15 cellular contexts compared by ENCODE assay signal in the genomic region with DNA sequence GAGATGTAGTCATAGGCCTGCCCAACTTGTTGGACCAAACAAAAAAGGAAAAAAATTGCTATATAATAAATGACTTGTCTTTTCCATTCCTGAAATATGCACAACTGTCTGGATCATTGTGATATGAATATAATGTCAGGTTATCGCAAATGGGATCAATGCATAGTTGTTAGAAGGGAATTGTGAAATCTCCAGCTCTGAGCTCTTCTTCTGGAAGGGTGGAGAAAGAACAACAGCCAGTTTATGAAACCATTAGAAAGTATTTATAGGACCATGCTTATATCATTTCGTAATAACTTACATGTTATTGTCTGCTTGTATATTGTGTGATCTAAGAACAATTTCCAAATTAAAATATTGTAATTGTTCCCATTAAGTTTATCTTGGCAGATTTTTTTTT. TPM values are rescaled to one million over a fixed set of nuclear protein-coding genes. Genes with fewer than 3 reads are reported as not detected.
DNase-seq lines count a peak whose midpoint lies in the region; ATAC-seq and FAIRE-seq lines count a peak whose summit lies in the region.
"Had no signal": no experiment of that assay in that cellular context is flagged by ENCODE, and none has a peak within 500 bp of the region (broad histone marks: within the 10 kb centered on the region; RNA-seq: fewer than 3 reads in every experiment).

No MANE protein-coding gene starts in this region.

- POLR2A ChIA-PET in CD4-positive, alpha-beta memory T cell (lab: Charles Lee; ENCODE audit: partially characterized antibody): interaction anchor here (0.8 kb wide), 1 partner anchor 12 kb away, joined by 4 read pairs; no protein-coding TSS in a partner anchor
- POLR2A ChIA-PET in activated CD8-positive, alpha-beta T cell treated with anti-CD3 and anti-CD28 coated beads, Interleukin-2, amount 10 ng/mL, durations not matched to agents 7 days and 5 days (lab: Charles Lee): interaction anchor here (1.1 kb wide), 1 partner anchor 36 kb away, joined by 4 read pairs; a partner anchor contains a TSS

- peak; percentile 76 for FAIRE-seq in HTR-8/SVneo (lab: Jason Lieb, UNC)

- H3K9me3 ChIP-seq in CD4-positive, alpha-beta memory T cell (ENCODE audit: control insufficient read depth in 1 of 2, low read length in 2 of 2): no peaks in the 10 kb centered on the region
- H3K9me3 ChIP-seq in effector memory CD4-positive, alpha-beta T cell (ENCODE audit: control insufficient read depth, low read length): no peaks in the 10 kb centered on the region
- H3K9me3 ChIP-seq: left ventricle myocardium inferior had no signal

- H3K27ac Mint-ChIP-seq in CD4-positive, alpha-beta memory T cell: peak overlapping the region; percentile 60 to 98 (median 94)
- H3K27ac Mint-ChIP-seq in activated CD8-positive, alpha-beta T cell treated with anti-CD3 and anti-CD28 coated beads, Interleukin-2, amount 10 ng/mL, durations not matched to agents 7 days and 5 days: peak overlapping the region; percentile 98

- no peaks in the 10 kb centered on the region for H3K27me3 Mint-ChIP-seq in CD4-positive, alpha-beta memory T cell
- H3K27me3 Mint-ChIP-seq in activated CD8-positive, alpha-beta T cell treated with anti-CD3 and anti-CD28 coated beads, Interleukin-2, amount 10 ng/mL, durations not matched to agents 7 days and 5 days (ENCODE audit: low read depth): no peaks in the 10 kb centered on the region
- H3K27me3 Mint-ChIP-seq: CD4-positive, CD25-positive, alpha-beta regulatory T cell had no signal

- no peak for ATAC-seq in activated CD8-positive, alpha-beta T cell treated with anti-CD3 and anti-CD28 coated beads, Interleukin-2, amount 10 ng/mL, durations not matched to agents 7 days and 5 days
- ATAC-seq in GM19455 (IDR thresholded peaks at IDR 0.05; ENCODE audit: unreplicated experiment): no peak

- no peak overlapping the region for H3K27ac ChIP-seq in CD4-positive, alpha-beta memory T cell (ENCODE audit: low read depth, low read length)
- H3K27ac ChIP-seq in effector memory CD4-positive, alpha-beta T cell (ENCODE audit: insufficient read depth, low read length, poor library complexity, severe bottlenecking): no peak overlapping the region
- H3K27ac ChIP-seq: left ventricle myocardium inferior had no signal

- H3K9me3 Mint-ChIP-seq in CD4-positive, alpha-beta memory T cell: peaks cover 0 to 3% (median 0%) of the 10 kb centered on the region in 8 donors
- H3K9me3 Mint-ChIP-seq in activated CD8-positive, alpha-beta T cell treated with anti-CD3 and anti-CD28 coated beads, Interleukin-2, amount 10 ng/mL, durations not matched to agents 7 days and 5 days (ENCODE audit: insufficient read depth): peaks cover 5% of the 10 kb centered on the region

- H3K4me3 ChIP-seq in CD4-positive, alpha-beta memory T cell (ENCODE audit: low read length in 2 of 2): no peak overlapping the region
- no peak overlapping the region for H3K4me3 ChIP-seq in effector memory CD4-positive, alpha-beta T cell (ENCODE audit: insufficient read depth, low read depth, low read length, poor library complexity, severe bottlenecking)
- H3K4me3 ChIP-seq: left ventricle myocardium inferior had no signal

- intact Hi-C loops in CD4-positive, alpha-beta memory T cell (cut with micrococcal nuclease): no loop called here

- H3K4me1 Mint-ChIP-seq in CD4-positive, alpha-beta memory T cell: peaks cover 53 to 82% (median 65%) of the 10 kb centered on the region in 4 donors
- peaks cover 82% of the 10 kb centered on the region for H3K4me1 Mint-ChIP-seq in activated CD8-positive, alpha-beta T cell treated with anti-CD3 and anti-CD28 coated beads, Interleukin-2, amount 10 ng/mL, durations not matched to agents 7 days and 5 days (ENCODE audit: low read depth)

- peaks cover 0 to 7% of the 10 kb centered on the region in 2 donors for H3K36me3 Mint-ChIP-seq in CD4-positive, alpha-beta memory T cell
- peaks cover 34% of the 10 kb centered on the region for H3K36me3 Mint-ChIP-seq in activated CD8-positive, alpha-beta T cell treated with anti-CD3 and anti-CD28 coated beads, Interleukin-2, amount 10 ng/mL, durations not matched to agents 7 days and 5 days (ENCODE audit: low read depth)
- H3K36me3 Mint-ChIP-seq: CD4-positive, CD25-positive, alpha-beta regulatory T cell had no signal

- H3K4me1 ChIP-seq in CD4-positive, alpha-beta memory T cell (ENCODE audit: insufficient read depth, low read length): peaks cover 62% of the 10 kb centered on the region
- H3K4me1 ChIP-seq in effector memory CD4-positive, alpha-beta T cell (ENCODE audit: control insufficient read depth, insufficient read depth, low read length, poor library complexity, severe bottlenecking): peaks cover 26% of the 10 kb centered on the region

- H3K27me3 ChIP-seq in CD4-positive, alpha-beta memory T cell (ENCODE audit: insufficient read depth, low read length): no peaks in the 10 kb centered on the region
- no peaks in the 10 kb centered on the region for H3K27me3 ChIP-seq in effector memory CD4-positive, alpha-beta T cell (replicated peaks; ENCODE audit: control insufficient read depth, insufficient read depth, low read length, poor library complexity, severe bottlenecking)

- H3K4me3 Mint-ChIP-seq in CD4-positive, alpha-beta memory T cell: peak overlapping the region in 1 of 8 donors; percentile 32
- no peak overlapping the region for H3K4me3 Mint-ChIP-seq in activated CD8-positive, alpha-beta T cell treated with anti-CD3 and anti-CD28 coated beads, Interleukin-2, amount 10 ng/mL, durations not matched to agents 7 days and 5 days

- no peaks in the 10 kb centered on the region for H3K36me3 ChIP-seq in CD4-positive, alpha-beta memory T cell (ENCODE audit: insufficient read depth, low read length)
- H3K36me3 ChIP-seq in effector memory CD4-positive, alpha-beta T cell (ENCODE audit: control insufficient read depth, insufficient read depth, low read length): no peaks in the 10 kb centered on the region
- H3K36me3 ChIP-seq: left ventricle myocardium inferior had no signal

- CTCF ChIA-PET in CD4-positive, alpha-beta memory T cell (lab: Charles Lee; ENCODE audit: partially characterized antibody): interaction anchor here (0.6 to 1.6 kb wide), 3 partner anchors 38 to 379 kb away, joined by 3 to 4 read pairs (median 3); no protein-coding TSS in a partner anchor
- CTCF ChIA-PET in activated CD8-positive, alpha-beta T cell treated with anti-CD3 and anti-CD28 coated beads, Interleukin-2, amount 10 ng/mL, durations not matched to agents 7 days and 5 days (lab: Charles Lee): interaction anchor here (0.7 to 1.6 kb wide), 2 partner anchors 35 to 159 kb away, joined by 3 to 6 read pairs; a partner anchor contains a TSS

- no peak for DNase-seq in CD4-positive, alpha-beta memory T cell
- DNase-seq in HTR-8/SVneo (ENCODE audit: insufficient read length, low spot score): no peak
- DNase-seq in activated CD8-positive, alpha-beta T cell treated with anti-CD3 and anti-CD28 coated beads, Interleukin-2, amount 10 ng/mL, durations not matched to agents 7 days and 5 days: no peak
- peak; percentile 39 for DNase-seq in fibroblast of peridontal ligament (ENCODE audit: extremely low read depth)
- no peak for DNase-seq in NCI-H1930 (lab: John Stamatoyannopoulos, UW)
- no peak for DNase-seq in effector memory CD4-positive, alpha-beta T cell
- DNase-seq: amniotic stem cell; CD4-positive, CD25-positive, alpha-beta regulatory T cell; cortex of kidney; H7; left ventricle myocardium inferior; NCI-H1436 treated with DMSO at 0.1 percent for 48 hours; NCI-H510A; stimulated activated CD4-positive, alpha-beta T cell treated with anti-CD3 and anti-CD28 coated beads, Interleukin-2, amount 100 ng/mL, for 48 hours had no signal

RNA-seq across cellular contexts. Expression of a gene that starts 35.7 kb away (rescaled TPM):
- total RNA-seq in CD4-positive, alpha-beta memory T cell: 10 to 100 TPM; 84.7 to 87.1 TPM
- polyA plus RNA-seq in CD4-positive, alpha-beta memory T cell: 10 to 100 TPM; 82.5 to 83.7 TPM
- total RNA-seq in activated CD8-positive, alpha-beta T cell treated with anti-CD3 and anti-CD28 coated beads, Interleukin-2, amount 10 ng/mL, durations not matched to agents 7 days and 5 days: 100 to 1,000 TPM; 119 to 132 TPM
